In the genomic region with DNA sequence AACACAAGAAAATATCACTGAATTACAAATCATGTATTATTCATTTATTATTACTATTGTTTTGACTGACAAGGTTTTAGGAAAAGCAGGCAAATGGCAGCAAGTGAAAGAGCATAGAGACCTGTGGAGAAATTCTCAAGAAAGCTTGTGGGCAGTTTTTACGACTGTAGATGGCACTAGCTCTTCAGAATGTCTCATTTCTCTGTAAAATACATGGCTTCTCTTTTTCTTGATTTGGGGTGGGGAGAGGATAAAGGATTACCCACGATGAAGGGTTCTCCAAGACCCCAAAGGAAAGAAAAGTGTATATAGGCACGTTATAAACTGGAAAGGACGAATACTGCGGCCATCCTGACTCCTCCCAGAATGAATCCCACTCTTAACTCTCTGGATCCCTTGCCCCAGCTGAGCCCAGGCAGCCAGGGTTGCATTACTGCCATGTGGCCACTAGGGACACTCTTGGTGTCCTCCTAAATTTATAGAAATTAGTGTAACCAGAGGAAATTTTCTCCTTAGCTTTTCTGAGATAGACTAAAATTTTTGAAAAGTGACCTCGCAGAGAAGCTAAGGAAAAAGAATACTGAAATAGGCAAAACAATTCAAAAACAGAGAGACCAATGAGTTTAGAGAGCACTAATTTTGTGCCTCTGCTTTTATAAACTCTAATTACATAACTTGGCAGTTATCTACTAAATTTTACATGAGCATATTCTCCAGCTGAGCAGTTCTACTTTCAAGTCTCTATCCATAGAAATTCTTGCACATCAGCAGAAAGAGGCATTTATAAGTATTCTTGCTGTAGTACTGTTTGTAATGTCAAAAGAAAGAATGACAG, we compare ENCODE assay signal across 8 cellular contexts. TPM values are rescaled to one million over a fixed set of nuclear protein-coding genes. Genes with fewer than 3 reads are reported as not detected.
A peak's percentile ranks its signal among the peaks of the same experiment; 100 is the strongest.
DNase-seq lines count a peak whose midpoint lies in the region; ATAC-seq and TF ChIP-seq lines count a peak whose summit lies in the region.

No MANE protein-coding gene starts in this region.

- H3K27ac Mint-ChIP-seq in T-helper 2 cell treated with Interferon-gamma antibody and Interleukin-4, amounts not matched to agents 5 μg/mL and 100 μg/mL, for 36 hours = no peak overlapping the region

- no peaks in the 10 kb centered on the region for H3K9me3 Mint-ChIP-seq in T-helper 2 cell treated with Interferon-gamma antibody and Interleukin-4, amounts not matched to agents 5 μg/mL and 100 μg/mL, for 36 hours

- no peaks in the 10 kb centered on the region for H3K9me3 ChIP-seq in heart right ventricle
- H3K9me3 ChIP-seq in prostate gland = no peaks in the 10 kb centered on the region

- H3K36me3 Mint-ChIP-seq in T-helper 2 cell treated with Interferon-gamma antibody and Interleukin-4, amounts not matched to agents 5 μg/mL and 100 μg/mL, for 36 hours (ENCODE audit: low read depth) = no peaks in the 10 kb centered on the region

- no peaks in the 10 kb centered on the region for H4K20me1 ChIP-seq in KMS-11 (ENCODE audit: insufficient read depth)

- H3K4me1 Mint-ChIP-seq in T-helper 2 cell treated with Interferon-gamma antibody and Interleukin-4, amounts not matched to agents 5 μg/mL and 100 μg/mL, for 36 hours (ENCODE audit: low read depth) = no peaks in the 10 kb centered on the region

- TF ChIP-seq POLR2A in prostate gland (IDR thresholded peaks at IDR 0.05) = no peak

- TF ChIP-seq CTCF in AG09319 (IDR thresholded peaks at IDR 0.05; ENCODE audit: low read depth, low read length) (peak; percentile 86), GM12874 (IDR thresholded peaks at IDR 0.05; ENCODE audit: insufficient read depth, low read depth, low read length) (peak; percentile 63), KMS-11 (conservative IDR thresholded peaks at IDR 0.05; ENCODE audit: low read depth, low read length) (peak; percentile 86), heart right ventricle (IDR thresholded peaks at IDR 0.05) (peak; percentile 51 to 92 (median 72)), prostate gland (IDR thresholded peaks at IDR 0.05) (peak; percentile 19 to 48 (median 34))

- no peak overlapping the region for H3K9ac ChIP-seq in KMS-11

- H3K36me3 ChIP-seq in KMS-11 (ENCODE audit: insufficient read depth) = no peaks in the 10 kb centered on the region
- no peaks in the 10 kb centered on the region for H3K36me3 ChIP-seq in heart right ventricle
- no peaks in the 10 kb centered on the region for H3K36me3 ChIP-seq in prostate gland

- no peak overlapping the region; the same call in 1 of the 2 replicates for H3K4me2 ChIP-seq in KMS-11

- H3K4me3 Mint-ChIP-seq in T-helper 2 cell treated with Interferon-gamma antibody and Interleukin-4, amounts not matched to agents 5 μg/mL and 100 μg/mL, for 36 hours = no peak overlapping the region

- no peaks in the 10 kb centered on the region for H3K27me3 Mint-ChIP-seq in T-helper 2 cell treated with Interferon-gamma antibody and Interleukin-4, amounts not matched to agents 5 μg/mL and 100 μg/mL, for 36 hours (ENCODE audit: low read depth)

- intact Hi-C loops in heart right ventricle (cut with DNase I) (loop anchor here in 3 of 10 donors (2.0 to 10.0 kb wide), 4 partner anchors 67 to 187 kb away; a partner anchor contains a TSS), prostate gland (cut with DNase I) (no loop called here)

- no peaks in the 10 kb centered on the region for H3K4me1 ChIP-seq in KMS-11 (ENCODE audit: low read depth, poor library complexity, severe bottlenecking)
- H3K4me1 ChIP-seq in heart right ventricle = peaks cover 0 to 14% (median 4%) of the 10 kb centered on the region in 9 donors
- H3K4me1 ChIP-seq in prostate gland (replicated peaks) = no peaks in the 10 kb centered on the region

- H3K27me3 ChIP-seq in KMS-11 (ENCODE audit: insufficient read depth, low read depth) (no peaks in the 10 kb centered on the region), heart right ventricle (peaks cover 0 to 21% (median 0%) of the 10 kb centered on the region in 7 donors), prostate gland (replicated peaks; ENCODE audit: insufficient read depth) (no peaks in the 10 kb centered on the region)

- peak in 7 of 8 donors; percentile 44 to 78 (median 58) for ATAC-seq in heart right ventricle
- ATAC-seq in HG03097 (IDR thresholded peaks at IDR 0.05; ENCODE audit: low FRiP score, unreplicated experiment) = no peak

- H3K27ac ChIP-seq in KMS-11 (no peak overlapping the region), heart right ventricle (peak overlapping the region in 1 of 10 donors; percentile 19), prostate gland (no peak overlapping the region)

- H3K4me3 ChIP-seq in KMS-11 (IDR thresholded peaks at IDR 0.05; ENCODE audit: insufficient read depth, low read depth, low read length) = no peak overlapping the region
- peak overlapping the region in 6 of 10 donors; percentile 17 to 45 (median 32) for H3K4me3 ChIP-seq in heart right ventricle
- H3K4me3 ChIP-seq in prostate gland = no peak overlapping the region

- WGBS in heart right ventricle, 2 donors = 0 to 1% methylated on average over 6 of the region's 6 CpGs
- 2% methylated on average over 6 of the region's 6 CpGs for WGBS in prostate gland

- DNase-seq in AG09319 (ENCODE audit: extremely low read depth, low read depth) = no peak
- DNase-seq in activated naive CD4-positive, alpha-beta T cell treated with Interleukin-2 at 50 U/mL for 16 hours = peak; percentile 2
- DNase-seq in heart right ventricle = peak; percentile 15 to 30
- no peak for DNase-seq in prostate gland (ENCODE audit: low spot score)
- DNase-seq in T-helper 2 cell treated with Interferon-gamma antibody and Interleukin-4, amounts not matched to agents 5 μg/mL and 100 μg/mL, for 36 hours (ENCODE audit: low spot score) = no peak

- peak overlapping the region; percentile 26; the same call in 1 of the 2 replicates for H2AFZ ChIP-seq in KMS-11 (ENCODE audit: low read depth)

- no peaks in the 10 kb centered on the region for H3K79me2 ChIP-seq in KMS-11 (ENCODE audit: insufficient read depth, low read depth)

RNA-seq across cellular contexts. Expression of a gene that starts 37.7 kb away (rescaled TPM):
- total RNA-seq in heart right ventricle = 1 to 10 TPM in 3 of 10 donors, under 1 TPM in 7; 0.15 to 1.8 (median 0.67) TPM
- polyA plus RNA-seq in heart right ventricle = under 1 TPM; 0.16 to 0.29 TPM
- 1 to 10 TPM in 1 of 2 donors, under 1 TPM in 1; 0.91 to 1.6 TPM for total RNA-seq in prostate gland

Comparison
In these comparisons a context has a peak if more than half of its experiments do, and no peak if none do; other contexts are left out.
1. DNase-seq: peak in activated naive CD4-positive, alpha-beta T cell treated with Interleukin-2 at 50 U/mL for 16 hours (single experiment) and heart right ventricle (2 of 2); none in AG09319 (single experiment), prostate gland (single experiment) and T-helper 2 cell treated with Interferon-gamma antibody and Interleukin-4, amounts not matched to agents 5 μg/mL and 100 μg/mL, for 36 hours (single experiment).
2. CTCF ChIP-seq: peak in every context shown above with its lines; median percentile 86 in AG09319; 86 in KMS-11; 72 in heart right ventricle; 63 in GM12874; 34 in prostate gland.
3. H3K4me3 ChIP-seq: peak in heart right ventricle (6 of 10); none in KMS-11 (single experiment) and prostate gland (0 of 2).